In genomic region chr15:77025941-77026411, GRCh38 we compare ENCODE assay signal across 1 cellular context.
TF ChIP-seq lines count a peak whose summit lies in the region.

No MANE protein-coding gene starts in this region.

TF ChIP-seq in WTC11, 78 proteins besides CTCF, POLR2A, EP300 and RAD21 (continued from another document):
- TF ChIP-seq, protein P1, sequence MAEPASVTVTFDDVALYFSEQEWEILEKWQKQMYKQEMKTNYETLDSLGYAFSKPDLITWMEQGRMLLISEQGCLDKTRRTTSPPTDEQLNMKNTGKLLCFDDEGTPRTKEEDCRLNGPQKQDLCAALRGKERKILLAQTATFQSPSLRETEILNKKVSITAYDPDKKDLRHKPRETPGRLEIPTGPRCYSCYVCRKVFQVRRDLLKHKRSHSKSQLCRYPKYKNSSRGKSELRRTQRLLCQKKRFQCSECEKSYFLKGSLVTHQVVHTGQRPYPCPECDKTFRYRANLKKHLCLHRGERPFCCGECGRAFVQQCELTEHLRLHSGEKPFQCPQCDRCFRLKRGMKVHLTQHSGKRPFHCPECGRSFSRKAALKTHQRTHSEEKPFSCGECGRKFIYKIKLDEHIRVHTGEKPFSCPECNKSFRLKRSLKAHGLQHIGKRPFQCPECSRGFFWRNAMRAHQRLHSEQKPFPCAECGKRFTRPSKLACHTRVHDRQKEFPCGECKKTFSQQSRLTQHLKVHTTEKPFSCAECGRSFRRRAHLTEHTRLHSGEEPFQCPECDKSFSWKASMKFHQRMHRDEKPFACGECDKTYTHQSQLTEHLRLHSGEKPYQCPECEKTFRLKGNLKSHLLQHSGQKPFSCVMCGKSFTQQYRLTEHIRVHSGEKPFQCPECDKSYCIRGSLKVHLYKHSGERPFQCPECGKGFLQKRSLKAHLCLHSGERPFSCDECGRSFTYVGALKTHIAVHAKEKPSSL (CRISPR knock-in tag; conservative IDR thresholded peaks at IDR 0.05) = no peak
- TF ChIP-seq EMX1 (CRISPR knock-in tag; IDR thresholded peaks at IDR 0.05) = no peak
- no peak for TF ChIP-seq RORB (CRISPR knock-in tag; IDR thresholded peaks at IDR 0.05)
- no peak for TF ChIP-seq CBFB (CRISPR knock-in tag; IDR thresholded peaks at IDR 0.05; ENCODE audit: low read depth)
- no peak for TF ChIP-seq ZSCAN18 (CRISPR knock-in tag; IDR thresholded peaks at IDR 0.05)
- TF ChIP-seq ATF1 (CRISPR knock-in tag; IDR thresholded peaks at IDR 0.05) = no peak
- TF ChIP-seq HMGA2 (CRISPR knock-in tag; IDR thresholded peaks at IDR 0.05) = no peak
- no peak for TF ChIP-seq ZNF138 (CRISPR knock-in tag; conservative IDR thresholded peaks at IDR 0.05)
- TF ChIP-seq ZNF396 (CRISPR knock-in tag; IDR thresholded peaks at IDR 0.05; ENCODE audit: borderline replicate concordance) = no peak
- no peak for TF ChIP-seq ZNF263 (CRISPR knock-in tag; IDR thresholded peaks at IDR 0.05; ENCODE audit: low read depth)
- TF ChIP-seq, protein P2, sequence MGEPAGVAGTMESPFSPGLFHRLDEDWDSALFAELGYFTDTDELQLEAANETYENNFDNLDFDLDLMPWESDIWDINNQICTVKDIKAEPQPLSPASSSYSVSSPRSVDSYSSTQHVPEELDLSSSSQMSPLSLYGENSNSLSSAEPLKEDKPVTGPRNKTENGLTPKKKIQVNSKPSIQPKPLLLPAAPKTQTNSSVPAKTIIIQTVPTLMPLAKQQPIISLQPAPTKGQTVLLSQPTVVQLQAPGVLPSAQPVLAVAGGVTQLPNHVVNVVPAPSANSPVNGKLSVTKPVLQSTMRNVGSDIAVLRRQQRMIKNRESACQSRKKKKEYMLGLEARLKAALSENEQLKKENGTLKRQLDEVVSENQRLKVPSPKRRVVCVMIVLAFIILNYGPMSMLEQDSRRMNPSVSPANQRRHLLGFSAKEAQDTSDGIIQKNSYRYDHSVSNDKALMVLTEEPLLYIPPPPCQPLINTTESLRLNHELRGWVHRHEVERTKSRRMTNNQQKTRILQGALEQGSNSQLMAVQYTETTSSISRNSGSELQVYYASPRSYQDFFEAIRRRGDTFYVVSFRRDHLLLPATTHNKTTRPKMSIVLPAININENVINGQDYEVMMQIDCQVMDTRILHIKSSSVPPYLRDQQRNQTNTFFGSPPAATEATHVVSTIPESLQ (CRISPR knock-in tag; IDR thresholded peaks at IDR 0.05) = no peak
- TF ChIP-seq MYBL2 (CRISPR knock-in tag; IDR thresholded peaks at IDR 0.05) = no peak
- no peak for TF ChIP-seq GTF2I (CRISPR knock-in tag; conservative IDR thresholded peaks at IDR 0.05)
- TF ChIP-seq GABPB1 (CRISPR knock-in tag; IDR thresholded peaks at IDR 0.05) = no peak
- TF ChIP-seq ZNF532 (CRISPR knock-in tag; IDR thresholded peaks at IDR 0.05; ENCODE audit: borderline replicate concordance) = no peak
- TF ChIP-seq SMAD3 (CRISPR knock-in tag; IDR thresholded peaks at IDR 0.05; ENCODE audit: borderline replicate concordance) = no peak
